ENCODE assay signal across 23 cellular contexts in the genomic region with DNA sequence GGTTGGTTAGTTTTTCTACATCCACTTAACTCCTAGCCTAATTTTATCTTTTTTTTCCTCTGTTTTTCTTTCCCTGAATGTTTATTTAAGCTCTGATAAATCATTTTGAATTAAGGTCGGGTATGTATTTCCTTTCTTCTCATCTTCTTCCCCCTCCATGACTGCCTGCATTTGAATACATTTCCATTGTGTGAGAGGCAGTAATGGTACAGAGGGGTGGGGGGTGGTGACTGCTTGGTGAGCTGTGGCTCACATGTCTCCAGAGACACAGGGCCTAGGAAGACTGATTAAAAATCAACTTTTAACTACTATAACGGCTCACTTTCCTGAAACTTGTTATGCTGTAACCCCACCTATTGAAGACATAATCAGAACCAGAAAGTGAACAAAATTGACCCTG. TPM values are rescaled to one million over a fixed set of nuclear protein-coding genes. Genes with fewer than 3 reads are reported as not detected.
DNase-seq lines count a peak whose midpoint lies in the region; ATAC-seq, FAIRE-seq and TF ChIP-seq lines count a peak whose summit lies in the region.
"Had no signal": no experiment of that assay in that cellular context is flagged by ENCODE, and none has a peak within 500 bp of the region (broad histone marks: within the 10 kb centered on the region; RNA-seq: fewer than 3 reads in every experiment).

No MANE protein-coding gene starts in this region.

- WGBS in HepG2 (ENCODE audit: low lambda C conversion rate), result 59% methylated on average over 1 of the region's 2 CpGs
- WGBS in thyroid gland, 2 donors, result 18 to 19% methylated on average over 2 of the region's 2 CpGs

- H3K9me3 Mint-ChIP-seq in WTC11, result no peaks in the 10 kb centered on the region
- H3K9me3 Mint-ChIP-seq: activated CD4-positive, alpha-beta T cell treated with anti-CD3 and anti-CD28 coated beads, Interleukin-2, amount 10 ng/mL, durations not matched to agents 24 days and 14 days; activated T-helper 1 cell treated with anti-CD3 and anti-CD28 coated beads, Interleukin-12 subunit alpha, Interleukin-12 subunit beta, Interleukin-2, Interleukin-4 antibody, amounts not matched to agents 30 ng/mL and 10 ng/mL and 1 ng/mL, durations not matched to agents 14 hours and 24 hours and 36 hours; CD4-positive, alpha-beta memory T cell had no signal

- H3K36me3 Mint-ChIP-seq in WTC11, result 0 out of 2 replicates have a peak, but pooled peaks cover under 1% of the 10 kb centered on the region
- H3K36me3 Mint-ChIP-seq: CD4-positive, alpha-beta memory T cell had no signal

- peak; percentile 49 to 64 for DNase-seq in HAP-1 (ENCODE audit: low spot score in 2 of 2)
- no peak for DNase-seq in WTC11 (ENCODE audit: low spot score)
- no peak for DNase-seq in HepG2 (ENCODE audit: low spot score)
- DNase-seq in thyroid gland, result no peak
- no peak for DNase-seq in H54 (ENCODE audit: insufficient read length, low spot score)
- DNase-seq in urothelium cell line (ENCODE audit: low spot score), result no peak
- no peak for DNase-seq in omental fat pad (ENCODE audit: low spot score)
- DNase-seq: activated CD4-positive, alpha-beta T cell treated with anti-CD3 and anti-CD28 coated beads, Interleukin-2, amount 10 ng/mL, durations not matched to agents 24 days and 14 days; activated naive CD4-positive, alpha-beta T cell treated with anti-CD3 and anti-CD28 coated beads, Interleukin-2, amount 50 U/mL, for 16 hours; CD4-positive, alpha-beta memory T cell; erythroblast; foreskin fibroblast; islet precursor cell; MM.1S; NCI-H146; NCI-H510A treated with DMSO at 0.1 percent for 48 hours; pancreas; SK-N-SH; T-helper 2 cell had no signal

- POLR2A ChIA-PET in WTC11 (lab: Charles Lee), result interaction anchor here (0.6 kb wide), 1 partner anchor 481 kb away, joined by 5 read pairs; no protein-coding TSS in a partner anchor
- POLR2A ChIA-PET in HepG2 (lab: Yijun Ruan, JAX), result no interaction called here

- peak; percentile 54 for ATAC-seq in WTC11
- ATAC-seq in HepG2, result no peak
- no peak for ATAC-seq in omental fat pad (ENCODE audit: low FRiP score)
- ATAC-seq: pancreas had no signal

- no peak for TF ChIP-seq CTCF in WTC11 (IDR thresholded peaks at IDR 0.05)
- TF ChIP-seq CTCF in HepG2 (CRISPR knock-in tag; IDR thresholded peaks at IDR 0.05), result no peak
- no peak for TF ChIP-seq CTCF in thyroid gland (IDR thresholded peaks at IDR 0.05)
- TF ChIP-seq CTCF in omental fat pad (IDR thresholded peaks at IDR 0.05), result no peak

- no peaks in the 10 kb centered on the region for H3K27me3 ChIP-seq in HAP-1 (ENCODE audit: low read depth)
- no peaks in the 10 kb centered on the region for H3K27me3 ChIP-seq in HepG2 (ENCODE audit: control insufficient read depth in 1 of 2, insufficient read depth in 2 of 2, low read length in 2 of 2)
- H3K27me3 ChIP-seq in thyroid gland, result no peaks in the 10 kb centered on the region
- H3K27me3 ChIP-seq: pancreas, suprapubic skin had no signal

- peaks cover 5% of the 10 kb centered on the region; the same call in 1 of the 2 replicates for H4K20me1 ChIP-seq in HepG2 (ENCODE audit: insufficient read depth, low read length)

- TF ChIP-seq EP300 in HepG2 (IDR thresholded peaks at IDR 0.05; ENCODE audit: low read depth in 2 of 2, low read length in 2 of 2) (no peak), HepG2 (CRISPR knock-in tag; IDR thresholded peaks at IDR 0.05; ENCODE audit: borderline replicate concordance) (no peak)

- H3K27ac ChIP-seq in HepG2 (ENCODE audit: extremely low read length, insufficient read depth, low read length), result peak overlapping the region; percentile 38
- H3K27ac ChIP-seq in thyroid gland, result peak overlapping the region; percentile 45 to 59 (median 47)
- H3K27ac ChIP-seq: RWPE1, suprapubic skin had no signal

- no peaks in the 10 kb centered on the region for H3K9me3 ChIP-seq in HAP-1
- H3K9me3 ChIP-seq in HepG2 (ENCODE audit: low read length), result no peaks in the 10 kb centered on the region
- no peaks in the 10 kb centered on the region for H3K9me3 ChIP-seq in thyroid gland
- H3K9me3 ChIP-seq: pancreas, SK-N-SH, suprapubic skin had no signal

- CTCF ChIA-PET in WTC11 (lab: Charles Lee) (interaction anchor here (0.5 to 2.6 kb wide), 4 partner anchors 20 to 153 kb away, joined by 3 to 15 read pairs (median 4); partner anchors contain the start of gene NEDD4L), HepG2 (lab: Yijun Ruan, JAX; ENCODE audit: low intra/inter-chr PET ratio, low total read pairs) (no interaction called here)

- in situ Hi-C loops in HAP-1 (cut with MboI; ENCODE audit: low sequenced_read_pairs), result no loop called here
- in situ Hi-C loops in HepG2 (cut with HindIII; ENCODE audit: extremely low pct_ligation_motif_present, low pct_unique_long_range_greater_than_20kb), result loop anchor here (25.0 kb wide), 1 partner anchor 215 kb away; no protein-coding TSS in a partner anchor

- H3K27ac Mint-ChIP-seq in WTC11, result peak overlapping the region; percentile 12
- H3K27ac Mint-ChIP-seq: activated CD4-positive, alpha-beta T cell treated with anti-CD3 and anti-CD28 coated beads, Interleukin-2, amount 10 ng/mL, durations not matched to agents 24 days and 14 days; activated T-helper 1 cell treated with anti-CD3 and anti-CD28 coated beads, Interleukin-12 subunit alpha, Interleukin-12 subunit beta, Interleukin-2, Interleukin-4 antibody, amounts not matched to agents 30 ng/mL and 10 ng/mL and 1 ng/mL, durations not matched to agents 14 hours and 24 hours and 36 hours; CD4-positive, alpha-beta memory T cell had no signal

- H3K4me3 ChIP-seq in HAP-1 (no peak overlapping the region), HepG2 (replicated peaks in 1 of 3; ENCODE audit: insufficient read depth in 1 of 3, low read depth in 2 of 3, low read length in 3 of 3) (no peak overlapping the region), thyroid gland (replicated peaks in 1 of 3) (no peak overlapping the region)
- H3K4me3 ChIP-seq: lung, pancreas, suprapubic skin had no signal

- TF ChIP-seq POLR2A in HepG2 (IDR thresholded peaks at IDR 0.05; ENCODE audit: insufficient read depth in 1 of 2, low read depth in 2 of 2, low read length in 2 of 2), result no peak
- no peak for TF ChIP-seq POLR2A in thyroid gland (IDR thresholded peaks at IDR 0.05)
- TF ChIP-seq POLR2A in H54 (IDR thresholded peaks at IDR 0.05; ENCODE audit: low read depth, low read length), result no peak

- FAIRE-seq in HepG2 (lab: Jason Lieb, UNC) (no peak), H54 (lab: Jason Lieb, UNC) (no peak), urothelium cell line (lab: Jason Lieb, UNC) (no peak)
- FAIRE-seq: pancreas had no signal

- no peak for TF ChIP-seq RAD21 in HepG2 (CRISPR knock-in tag; IDR thresholded peaks at IDR 0.05)

- peaks cover 60% of the 10 kb centered on the region for H3K4me1 ChIP-seq in HAP-1
- peaks cover 49% of the 10 kb centered on the region for H3K4me1 ChIP-seq in HepG2 (ENCODE audit: insufficient read depth, low read length)
- H3K4me1 ChIP-seq in thyroid gland, result peaks cover 53 to 71% of the 10 kb centered on the region in 2 donors
- H3K4me1 ChIP-seq: suprapubic skin had no signal

- BruUV-seq in HepG2 (replicated peaks; lab: Mats Ljungman, UMichigan), result no TSS peak

- no peak overlapping the region for H2AFZ ChIP-seq in HepG2 (ENCODE audit: low read length)

- no peaks in the 10 kb centered on the region for H3K27me3 Mint-ChIP-seq in WTC11 (ENCODE audit: low read depth)

- H3K36me3 ChIP-seq in HAP-1 (replicated peaks) (no peaks in the 10 kb centered on the region), HepG2 (replicated peaks in 1 of 2; ENCODE audit: control insufficient read depth in 1 of 2, insufficient read depth in 2 of 2, low read length in 2 of 2) (no peaks in the 10 kb centered on the region), thyroid gland (no peaks in the 10 kb centered on the region)
- H3K36me3 ChIP-seq: pancreas, suprapubic skin had no signal

- 0 out of 2 replicates have a peak overlapping the region, but pooled peaks have one; percentile 1 for H3K4me2 ChIP-seq in HepG2 (ENCODE audit: low read depth, low read length)
- H3K4me2 ChIP-seq: SK-N-SH had no signal

- peaks cover 81% of the 10 kb centered on the region for H3K4me1 Mint-ChIP-seq in WTC11
- H3K4me1 Mint-ChIP-seq: activated CD4-positive, alpha-beta T cell treated with anti-CD3 and anti-CD28 coated beads, Interleukin-2, amount 10 ng/mL, durations not matched to agents 24 days and 14 days had no signal

- no peak overlapping the region for H3K9ac ChIP-seq in HepG2 (ENCODE audit: insufficient read depth, low read depth, low read length)
- H3K9ac ChIP-seq: SK-N-SH had no signal

- intact Hi-C loops in HepG2 (cut with micrococcal nuclease; ENCODE audit: unreplicated experiment) (no loop called here), thyroid gland (cut with DNase I) (no loop called here)

- no peak overlapping the region for H3K4me3 Mint-ChIP-seq in WTC11
- H3K4me3 Mint-ChIP-seq: activated CD4-positive, alpha-beta T cell treated with anti-CD3 and anti-CD28 coated beads, Interleukin-2, amount 10 ng/mL, durations not matched to agents 24 days and 14 days; activated T-helper 1 cell treated with anti-CD3 and anti-CD28 coated beads, Interleukin-12 subunit alpha, Interleukin-12 subunit beta, Interleukin-2, Interleukin-4 antibody, amounts not matched to agents 30 ng/mL and 10 ng/mL and 1 ng/mL, durations not matched to agents 14 hours and 24 hours and 36 hours; CD4-positive, alpha-beta memory T cell had no signal

- H3K79me2 ChIP-seq in HepG2 (ENCODE audit: insufficient read depth, low read length), result peaks cover 38% of the 10 kb centered on the region

RNA-seq across cellular contexts. Expression of gene NEDD4L, which starts 58.0 kb away (rescaled TPM):
- total RNA-seq in WTC11 (2021), result 60.9 to 88.0 TPM (median 69.3 TPM) in 3 replicates
- 155 and 168 TPM in 2 replicates for total RNA-seq in HepG2 (2016; rRNA removed; fragmentation: Illumina TruSeq; extraction: Trizol)
- 227 and 244 TPM in 2 replicates for total RNA-seq in HepG2 (2016; cell fraction: cytosol; rRNA removed; fragmentation: Illumina TruSeq; extraction: Trizol; ENCODE audit: low read depth)
- 149 and 168 TPM in 2 replicates for total RNA-seq in HepG2 (2016; cell fraction: insoluble cytoplasmic fraction; rRNA removed; fragmentation: Illumina TruSeq; extraction: Trizol)
- total RNA-seq in HepG2 (2016; cell fraction: membrane; rRNA removed; fragmentation: Illumina TruSeq; extraction: Trizol), result 283 and 312 TPM in 2 replicates
- 149 and 177 TPM in 2 replicates for total RNA-seq in HepG2 (2016; cell fraction: nucleus; rRNA removed; fragmentation: Illumina TruSeq; extraction: Trizol)
- 390 and 395 TPM in 2 replicates for polyA plus RNA-seq in HepG2 (2011; rRNA removed)
- polyA plus RNA-seq in HepG2 (2011; cell fraction: cytosol; rRNA removed), result 327 and 388 TPM in 2 replicates
- 350 and 369 TPM in 2 replicates for polyA plus RNA-seq in HepG2 (2011; cell fraction: nucleus; rRNA removed)
- polyA plus RNA-seq in HepG2 (2012), result 315 and 342 TPM in 2 replicates
- polyA plus RNA-seq in HepG2 (2016; cell fraction: cytosol; fragmentation: Illumina TruSeq; extraction: Trizol; ENCODE audit: low read depth), result 321 and 361 TPM in 2 replicates
- 177 and 180 TPM in 2 replicates for polyA plus RNA-seq in HepG2 (2016; cell fraction: insoluble cytoplasmic fraction; fragmentation: Illumina TruSeq; extraction: Trizol; ENCODE audit: low read depth)
- 294 and 314 TPM in 2 replicates for polyA plus RNA-seq in HepG2 (2016; cell fraction: membrane; fragmentation: Illumina TruSeq; extraction: Trizol; ENCODE audit: low read depth)
- 244 and 256 TPM in 2 replicates for polyA plus RNA-seq in HepG2 (2016; cell fraction: nucleus; fragmentation: Illumina TruSeq; extraction: Trizol; ENCODE audit: insufficient read depth, low read depth)
- polyA minus RNA-seq in HepG2 (2011; rRNA and poly(A)+ RNA removed; ENCODE audit: low replicate concordance), result 51.4 and 283 TPM in 2 replicates
- polyA minus RNA-seq in HepG2 (2011; cell fraction: cytosol; rRNA and poly(A)+ RNA removed), result 167 and 173 TPM in 2 replicates
- polyA minus RNA-seq in HepG2 (2011; cell fraction: nucleus; rRNA and poly(A)+ RNA removed), result 477 and 524 TPM in 2 replicates
- total RNA-seq in thyroid gland, result 100 to 1,000 TPM in 1 of 4 donors, 10 to 100 TPM in 3; 61.5 to 105 (median 78.0) TPM
- 10 to 100 TPM; 16.2 to 63.0 (median 30.4) TPM for total RNA-seq in omental fat pad

Comparison
In these comparisons a context has a peak if more than half of its experiments do, and no peak if none do; other contexts are left out.
1. DNase-seq: peak in HAP-1 (2 of 2); none in WTC11 (single experiment), HepG2 (single experiment), thyroid gland (0 of 2), H54 (single experiment), urothelium cell line (single experiment) and omental fat pad (single experiment).